Comparison of ENCODE assay signal across 30 cellular contexts in the genomic region with DNA sequence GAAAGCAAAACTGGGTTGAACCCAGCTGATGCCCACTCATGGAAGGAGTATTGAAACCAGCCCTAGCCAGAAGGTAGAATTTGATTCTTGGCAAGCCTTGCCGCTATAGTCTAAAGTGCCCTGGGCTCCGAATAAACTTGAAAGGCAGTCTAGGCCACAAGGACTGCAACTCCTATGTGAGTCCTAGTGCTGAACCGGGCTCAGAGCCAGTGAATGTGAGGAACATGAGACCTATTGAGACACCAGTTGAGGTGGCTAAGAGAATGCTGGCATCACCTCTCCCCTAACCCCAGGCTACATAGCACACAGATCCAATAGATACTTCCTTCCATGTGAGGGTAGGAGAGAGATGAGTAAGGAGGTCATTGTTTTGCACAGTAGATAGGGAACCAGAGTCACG. TPM values are rescaled to one million over a fixed set of nuclear protein-coding genes. Genes with fewer than 3 reads are reported as not detected.
"Had no signal": no experiment of that assay in that cellular context is flagged by ENCODE, and none has a peak within 500 bp of the region (broad histone marks: within the 10 kb centered on the region; RNA-seq: fewer than 3 reads in every experiment).

No MANE protein-coding gene starts in this region.

- H3K27me3 Mint-ChIP-seq: activated B cell treated with CpG ODN at 0.5 μM for 24 hours; activated CD4-positive, alpha-beta memory T cell treated with anti-CD3 and anti-CD28 coated beads for 36 hours; activated CD4-positive, alpha-beta T cell treated with anti-CD3 and anti-CD28 coated beads, Interleukin-2, amount 10 ng/mL, durations not matched to agents 24 days and 14 days; activated naive CD8-positive, alpha-beta T cell treated with anti-CD3 and anti-CD28 coated beads, Interleukin-2, amount 10 ng/mL, durations not matched to agents 7 days and 5 days; activated T-helper 17 cell treated with anti-CD3 and anti-CD28 coated beads, Interleukin-2, amount 50 U/mL, for 72 hours had no signal

- H3K4me1 Mint-ChIP-seq: activated B cell treated with CpG ODN at 0.5 μM for 24 hours; activated CD4-positive, alpha-beta T cell treated with anti-CD3 and anti-CD28 coated beads, Interleukin-2, amount 10 ng/mL, durations not matched to agents 24 days and 14 days; activated naive CD8-positive, alpha-beta T cell treated with anti-CD3 and anti-CD28 coated beads, Interleukin-2, amount 10 ng/mL, durations not matched to agents 7 days and 5 days; activated T-helper 17 cell treated with anti-CD3 and anti-CD28 coated beads, Interleukin-2, amount 50 U/mL, for 72 hours had no signal

- H3K36me3 Mint-ChIP-seq: activated CD4-positive, alpha-beta memory T cell treated with anti-CD3 and anti-CD28 coated beads for 36 hours; activated naive CD8-positive, alpha-beta T cell treated with anti-CD3 and anti-CD28 coated beads, Interleukin-2, amount 10 ng/mL, durations not matched to agents 7 days and 5 days had no signal

- H3K4me3 ChIP-seq: adrenal gland, Peyer's patch, SJSA1 had no signal

- DNase-seq: activated B cell treated with CpG ODN at 0.5 μM for 24 hours; activated CD4-positive, alpha-beta memory T cell treated with anti-CD3 and anti-CD28 coated beads for 36 hours; activated CD4-positive, alpha-beta T cell treated with anti-CD3 and anti-CD28 coated beads for 1 hour; activated CD4-positive, alpha-beta T cell treated with anti-CD3 and anti-CD28 coated beads, Interleukin-2, amount 10 ng/mL, durations not matched to agents 24 days and 14 days; activated gamma-delta T cell; activated naive CD4-positive, alpha-beta T cell treated with anti-CD3 and anti-CD28 coated beads, Interleukin-2, amount 50 U/mL, for 16 hours; activated naive CD8-positive, alpha-beta T cell treated with anti-CD3 and anti-CD28 coated beads, Interleukin-2, amount 10 ng/mL, durations not matched to agents 7 days and 5 days; activated T-cell treated with anti-CD3 and anti-CD28 coated beads for 4 hours; activated T-cell treated with anti-CD3 and anti-CD28 coated beads, Interleukin-2, amount 50 U/mL, for 48 hours; adrenal gland; anterior cingulate cortex; central memory CD4-positive, alpha-beta T cell; IMR-90; Kasumi-1; KBM-7; NCI-H1092; NCI-H2029; NCI-H446; NCI-H524; NCI-H748 treated with DMSO at 0.1 percent for 48 hours; NK-92 treated with Interleukin-12 subunit alpha and Interleukin-12 subunit beta, amount 100 ng/mL, for 24 hours; OCI-M1; Peyer's patch; SHP77 had no signal

- H3K9me3 Mint-ChIP-seq: activated CD4-positive, alpha-beta memory T cell treated with anti-CD3 and anti-CD28 coated beads for 36 hours; activated CD4-positive, alpha-beta T cell treated with anti-CD3 and anti-CD28 coated beads, Interleukin-2, amount 10 ng/mL, durations not matched to agents 24 days and 14 days; T-helper 1 cell treated with Interleukin-12 subunit alpha and Interleukin-12 subunit beta and Interleukin-4 antibody, amounts not matched to agents 30 μg/mL and 1 μg/mL, for 36 hours had no signal

- H3K4me3 Mint-ChIP-seq: activated B cell treated with CpG ODN at 0.5 μM for 24 hours; activated CD4-positive, alpha-beta memory T cell treated with anti-CD3 and anti-CD28 coated beads for 36 hours; activated CD4-positive, alpha-beta T cell treated with anti-CD3 and anti-CD28 coated beads, Interleukin-2, amount 10 ng/mL, durations not matched to agents 24 days and 14 days; activated naive CD8-positive, alpha-beta T cell treated with anti-CD3 and anti-CD28 coated beads, Interleukin-2, amount 10 ng/mL, durations not matched to agents 7 days and 5 days; activated T-helper 17 cell treated with anti-CD3 and anti-CD28 coated beads, Interleukin-2, amount 50 U/mL, for 72 hours; T-helper 1 cell treated with Interleukin-12 subunit alpha and Interleukin-12 subunit beta and Interleukin-4 antibody, amounts not matched to agents 30 μg/mL and 1 μg/mL, for 36 hours had no signal

- H3K4me1 ChIP-seq: adrenal gland, Peyer's patch, SJSA1 had no signal

- H3K36me3 ChIP-seq: adrenal gland, Peyer's patch, SJSA1 had no signal

- H3K27ac ChIP-seq: adrenal gland, Peyer's patch, RWPE1, SJSA1 had no signal

- ATAC-seq: activated T-helper 17 cell treated with anti-CD3 and anti-CD28 coated beads, Interleukin-2, amount 50 U/mL, for 72 hours had no signal

- H3K27ac Mint-ChIP-seq: activated B cell treated with CpG ODN at 0.5 μM for 24 hours; activated CD4-positive, alpha-beta memory T cell treated with anti-CD3 and anti-CD28 coated beads for 36 hours; activated CD4-positive, alpha-beta T cell treated with anti-CD3 and anti-CD28 coated beads, Interleukin-2, amount 10 ng/mL, durations not matched to agents 24 days and 14 days; activated naive CD8-positive, alpha-beta T cell treated with anti-CD3 and anti-CD28 coated beads, Interleukin-2, amount 10 ng/mL, durations not matched to agents 7 days and 5 days; activated T-helper 17 cell treated with anti-CD3 and anti-CD28 coated beads, Interleukin-2, amount 50 U/mL, for 72 hours; T-helper 1 cell treated with Interleukin-12 subunit alpha and Interleukin-12 subunit beta and Interleukin-4 antibody, amounts not matched to agents 30 μg/mL and 1 μg/mL, for 36 hours had no signal

- H3K9me3 ChIP-seq: adrenal gland, Peyer's patch, SJSA1 had no signal

- H3K27me3 ChIP-seq: adrenal gland, Peyer's patch, SJSA1 had no signal

RNA-seq across cellular contexts. Expression of a gene that starts 3.5 kb away (rescaled TPM):
- total RNA-seq: activated B cell treated with CpG ODN at 0.5 μM for 24 hours; activated CD4-positive, alpha-beta memory T cell treated with anti-CD3 and anti-CD28 coated beads for 36 hours; activated CD4-positive, alpha-beta T cell treated with anti-CD3 and anti-CD28 coated beads, Interleukin-2, amount 10 ng/mL, durations not matched to agents 24 days and 14 days; activated CD8-positive, alpha-beta memory T cell treated with anti-CD3 and anti-CD28 coated beads for 36 hours; activated naive CD8-positive, alpha-beta T cell treated with anti-CD3 and anti-CD28 coated beads, Interleukin-2, amount 10 ng/mL, durations not matched to agents 7 days and 5 days; activated T-helper 17 cell treated with anti-CD3 and anti-CD28 coated beads, Interleukin-2, amount 50 U/mL, for 72 hours; adrenal gland; chondrocyte; IMR-90; Peyer's patch; SJSA1 had no signal
- polyA plus RNA-seq: adrenal gland, IMR-90 had no signal

RNA-seq across cellular contexts. Expression of a gene that starts 24.5 kb away (rescaled TPM):
- total RNA-seq: activated B cell treated with CpG ODN at 0.5 μM for 24 hours; activated CD4-positive, alpha-beta memory T cell treated with anti-CD3 and anti-CD28 coated beads for 36 hours; activated CD4-positive, alpha-beta T cell treated with anti-CD3 and anti-CD28 coated beads, Interleukin-2, amount 10 ng/mL, durations not matched to agents 24 days and 14 days; activated CD8-positive, alpha-beta memory T cell treated with anti-CD3 and anti-CD28 coated beads for 36 hours; activated naive CD8-positive, alpha-beta T cell treated with anti-CD3 and anti-CD28 coated beads, Interleukin-2, amount 10 ng/mL, durations not matched to agents 7 days and 5 days; activated T-helper 17 cell treated with anti-CD3 and anti-CD28 coated beads, Interleukin-2, amount 50 U/mL, for 72 hours; adrenal gland; chondrocyte; IMR-90; Peyer's patch; SJSA1 had no signal
- polyA plus RNA-seq: adrenal gland, IMR-90 had no signal

RNA-seq across cellular contexts. Expression of a gene that starts 55.8 kb away (rescaled TPM):
- total RNA-seq: activated B cell treated with CpG ODN at 0.5 μM for 24 hours; activated CD4-positive, alpha-beta memory T cell treated with anti-CD3 and anti-CD28 coated beads for 36 hours; activated CD4-positive, alpha-beta T cell treated with anti-CD3 and anti-CD28 coated beads, Interleukin-2, amount 10 ng/mL, durations not matched to agents 24 days and 14 days; activated CD8-positive, alpha-beta memory T cell treated with anti-CD3 and anti-CD28 coated beads for 36 hours; activated naive CD8-positive, alpha-beta T cell treated with anti-CD3 and anti-CD28 coated beads, Interleukin-2, amount 10 ng/mL, durations not matched to agents 7 days and 5 days; activated T-helper 17 cell treated with anti-CD3 and anti-CD28 coated beads, Interleukin-2, amount 50 U/mL, for 72 hours; adrenal gland; chondrocyte; IMR-90; Peyer's patch; SJSA1 had no signal
- polyA plus RNA-seq: adrenal gland, IMR-90 had no signal
